ENCODE assay signal across 33 cellular contexts in the genomic region with DNA sequence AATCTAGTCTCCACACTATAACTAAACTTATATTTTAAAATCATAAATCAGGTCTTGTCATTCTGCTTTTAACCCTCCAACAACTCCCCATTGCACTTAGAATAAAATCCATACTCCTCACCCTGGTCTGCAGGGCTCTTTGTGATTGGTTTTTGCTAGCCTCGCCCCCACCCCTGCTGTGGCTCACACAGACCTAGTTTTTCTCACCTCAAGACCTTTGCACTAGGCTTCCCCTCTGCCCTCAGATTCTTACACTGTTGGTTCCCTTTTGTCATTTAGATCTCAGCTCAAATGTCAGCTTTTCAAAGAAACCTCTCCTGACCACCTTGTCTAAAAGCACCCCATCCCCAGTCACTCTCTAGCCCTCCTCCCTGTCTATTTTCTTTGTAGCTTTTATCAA. TPM values are rescaled to one million over a fixed set of nuclear protein-coding genes. Genes with fewer than 3 reads are reported as not detected.
"Had no signal": no experiment of that assay in that cellular context is flagged by ENCODE, and none has a peak within 500 bp of the region (broad histone marks: within the 10 kb centered on the region; RNA-seq: fewer than 3 reads in every experiment).

No MANE protein-coding gene starts in this region.

- H3K36me3 Mint-ChIP-seq: mesothelial cell of epicardium, natural killer cell had no signal

- H3K27me3 ChIP-seq: ovary, testis, vagina had no signal

- H3K27ac Mint-ChIP-seq: mesothelial cell of epicardium; naive B cell; natural killer cell; nephron progenitor cell; progenitor cell of endocrine pancreas; stimulated activated naive B cell treated with anti-CD40 and anti-IgM and Interleukin-4, amounts not matched to agents 10 μg/mL and 1 μg/mL and 100 μg/mL, for 72 hours had no signal

- H3K4me1 ChIP-seq: right atrium auricular region, testis, thyroid gland, transverse colon, vagina had no signal

- H3K27ac ChIP-seq: left ventricle myocardium inferior, ovary, right atrium auricular region, right lobe of liver, stomach, testis, thyroid gland, transverse colon, upper lobe of left lung, vagina had no signal

- H3K4me1 Mint-ChIP-seq: natural killer cell had no signal

- H3K4me2 ChIP-seq: smooth muscle cell had no signal

- H3K9me3 ChIP-seq: left ventricle myocardium inferior, ovary, right atrium auricular region, right lobe of liver, testis, thyroid gland, transverse colon, upper lobe of left lung, vagina had no signal

- H3K36me3 ChIP-seq: left ventricle myocardium inferior, ovary, right atrium auricular region, right lobe of liver, stomach, thyroid gland, transverse colon, upper lobe of left lung, vagina had no signal

- H3K4me3 ChIP-seq: left ventricle myocardium inferior, lung, ovary, right atrium auricular region, right lobe of liver, smooth muscle cell, stomach, testis, thyroid gland, transverse colon, upper lobe of left lung, vagina had no signal

- H3K4me3 Mint-ChIP-seq: mesothelial cell of epicardium; natural killer cell; nephron progenitor cell; stimulated activated naive B cell treated with anti-CD40 and anti-IgM and Interleukin-4, amounts not matched to agents 10 μg/mL and 1 μg/mL and 100 μg/mL, for 72 hours had no signal

- H3K9me3 Mint-ChIP-seq: mesothelial cell of epicardium, nephron progenitor cell had no signal

- DNase-seq: hypothalamus; islet precursor cell; left ventricle myocardium inferior; mesendoderm; naive B cell; natural killer cell; nephron progenitor cell; ovary; right lobe of liver; stimulated activated CD4-positive, alpha-beta T cell treated with anti-CD3 and anti-CD28 coated beads, Interleukin-12 subunit alpha, Interleukin-12 subunit beta, amount 100 ng/mL, for 4 hours; stimulated activated CD4-positive, alpha-beta T cell treated with anti-CD3 and anti-CD28 coated beads, Interleukin-15, amount 100 ng/mL, for 24 hours; stimulated activated CD4-positive, alpha-beta T cell treated with anti-CD3 and anti-CD28 coated beads, Interleukin-2, amount 100 ng/mL, for 24 hours; stimulated activated CD4-positive, alpha-beta T cell treated with anti-CD3 and anti-CD28 coated beads, Interleukin-4, amount 100 ng/mL, for 1 hour; stimulated activated naive B cell treated with anti-CD40 and anti-IgM and Interleukin-4, amounts not matched to agents 10 μg/mL and 1 μg/mL and 100 μg/mL, for 72 hours; stimulated activated naive CD8-positive, alpha-beta T cell treated with anti-CD3 and anti-CD28 coated beads, Interleukin-15, Interleukin-2, amounts not matched to agents 100 U/mL and 50 U/mL, for 24 hours; stomach; testis; thyroid gland; transverse colon; upper lobe of left lung had no signal

- ATAC-seq: natural killer cell; right lobe of liver; stimulated activated naive B cell treated with anti-CD40 and anti-IgM and Interleukin-4, amounts not matched to agents 10 μg/mL and 1 μg/mL and 100 μg/mL, for 72 hours; stimulated activated naive CD8-positive, alpha-beta T cell treated with anti-CD3 and anti-CD28 coated beads, Interleukin-15, Interleukin-2, amounts not matched to agents 100 U/mL and 50 U/mL, for 24 hours had no signal

RNA-seq across cellular contexts. Expression of gene LHX5, which starts 10.7 kb away (rescaled TPM):
- total RNA-seq: left ventricle myocardium inferior, lower leg skin, lung, mesothelial cell of epicardium, mononuclear cell, natural killer cell, omental fat pad, ovary, pulmonary artery endothelial cell, renal cortical epithelial cell, right atrium auricular region, right lobe of liver, skeletal muscle tissue, smooth muscle cell, transverse colon, upper lobe of left lung, urinary bladder, vagina had no signal
- polyA plus RNA-seq: lung, ovary, smooth muscle cell, urinary bladder had no signal
